In the genomic region with DNA sequence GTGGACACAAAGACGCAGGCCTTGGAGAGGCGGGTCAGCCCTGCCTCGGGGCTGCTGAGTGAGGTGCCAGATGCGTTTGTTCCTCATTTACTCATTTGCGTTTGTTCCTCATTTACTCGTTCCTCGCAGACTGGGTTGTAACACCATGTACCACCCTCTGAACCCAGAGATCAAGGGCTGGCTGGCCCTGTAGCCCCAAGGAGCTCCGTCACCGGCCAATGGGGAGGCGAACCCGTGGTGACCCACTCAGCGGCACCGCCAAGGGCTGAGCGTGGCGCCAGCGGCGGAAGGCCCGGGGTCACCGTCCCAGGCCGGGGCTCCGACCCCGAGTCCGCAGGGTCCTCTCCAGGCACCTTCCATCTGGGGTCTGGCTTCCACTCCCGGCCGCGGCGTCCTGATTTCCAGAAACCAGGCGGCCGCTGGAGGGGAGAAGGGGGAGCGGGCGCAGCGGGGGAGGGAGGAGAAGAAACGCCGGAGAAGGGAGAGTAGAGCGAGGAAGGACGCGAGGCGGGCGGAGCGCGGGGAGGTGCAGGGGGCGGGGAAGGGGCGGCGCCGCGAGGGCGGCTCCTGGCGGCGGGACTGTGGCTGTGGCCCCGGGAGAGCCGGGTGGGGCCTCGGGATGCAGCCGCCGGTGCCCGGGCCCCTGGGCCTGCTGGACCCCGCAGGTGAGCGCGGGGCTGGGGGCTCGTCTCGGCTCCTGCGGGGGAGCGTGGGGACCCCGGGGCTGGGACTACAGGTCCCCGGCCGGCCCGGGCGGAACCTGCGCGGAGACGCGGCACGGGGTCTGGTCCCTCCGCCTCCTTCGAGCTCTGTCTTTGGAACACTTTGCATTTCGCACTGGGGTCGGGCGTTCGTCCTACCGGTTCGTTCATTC, we compare ENCODE assay signal across 8 cellular contexts. TPM values are rescaled to one million over a fixed set of nuclear protein-coding genes. Genes with fewer than 3 reads are reported as not detected.
DNase-seq lines count a peak whose midpoint lies in the region; ATAC-seq and TF ChIP-seq lines count a peak whose summit lies in the region.

TMEM255B (plus strand) TSS at position 576 of the 874 bp plus-strand sequence; CDS start at position 620, 44 bp downstream.

- intact Hi-C loops in ascending aorta (cut with DNase I) (no loop called here), right cardiac atrium (cut with DNase I) (no loop called here)

- no peaks in the 10 kb centered on the region for H3K36me3 ChIP-seq in GM23338 (ENCODE audit: insufficient read depth)
- no peaks in the 10 kb centered on the region for H3K36me3 ChIP-seq in ascending aorta
- H3K36me3 ChIP-seq in urinary bladder (ENCODE audit: insufficient read depth): no peaks in the 10 kb centered on the region

- H3K9me3 ChIP-seq in ascending aorta: no peaks in the 10 kb centered on the region
- H3K9me3 ChIP-seq in right cardiac atrium (ENCODE audit: control insufficient read depth, low read length): no peaks in the 10 kb centered on the region

- no peaks in the 10 kb centered on the region for H3K79me2 ChIP-seq in GM23338 (replicated peaks; ENCODE audit: insufficient read depth)

- H3K27ac ChIP-seq in GM23338 (ENCODE audit: low read depth) (no peak within 1 kb of the TSS), ascending aorta (peak within 1 kb of the TSS; percentile 63 to 79), right cardiac atrium (ENCODE audit: low read length) (peak within 1 kb of the TSS; percentile 32), urinary bladder (ENCODE audit: low read depth) (peak within 1 kb of the TSS; percentile 62)

- H3K36me3 Mint-ChIP-seq in GM23338 (ENCODE audit: low read depth): no peaks in the 10 kb centered on the region; the same call in 2 of the 3 replicates

- H3K4me3 Mint-ChIP-seq in GM23338: peak within 1 kb of the TSS; percentile 85

- H3K27ac Mint-ChIP-seq in GM23338: no peak within 1 kb of the TSS

- TF ChIP-seq CTCF in GM23338 (conservative IDR thresholded peaks at IDR 0.05; ENCODE audit: low read depth in 2 of 2) (0 out of 4 replicates have a peak, but pooled peaks of 1 of the 2 experiments have one; percentile 8), NB4 (IDR thresholded peaks at IDR 0.05; ENCODE audit: low read depth, low read length) (no peak), ascending aorta (IDR thresholded peaks at IDR 0.05) (peak; percentile 20 to 40 (median 29))

- H3K4me1 ChIP-seq in GM23338 (ENCODE audit: insufficient read depth) (peaks cover 8% of the 10 kb centered on the region; the same call in 1 of the 2 replicates), ascending aorta (peaks cover 0 to 6% of the 10 kb centered on the region in 2 donors), right cardiac atrium (ENCODE audit: control insufficient read depth, insufficient read depth, low read length) (no peaks in the 10 kb centered on the region), urinary bladder (ENCODE audit: insufficient read depth) (no peaks in the 10 kb centered on the region)

- peaks cover 41% of the 10 kb centered on the region for H3K27me3 ChIP-seq in GM23338 (ENCODE audit: insufficient read depth)
- no peaks in the 10 kb centered on the region for H3K27me3 ChIP-seq in ascending aorta
- H3K27me3 ChIP-seq in right cardiac atrium (ENCODE audit: control insufficient read depth, insufficient read depth): no peaks in the 10 kb centered on the region

- peaks cover 35% of the 10 kb centered on the region for H3K27me3 Mint-ChIP-seq in GM23338 (ENCODE audit: insufficient read depth, low read depth, poor library complexity)

- no peaks in the 10 kb centered on the region; the same call in 2 of the 3 replicates for H3K9me3 Mint-ChIP-seq in GM23338

- H2AFZ ChIP-seq in GM23338: peak within 1 kb of the TSS; percentile 99

- TF ChIP-seq POLR2A in NB4 (IDR thresholded peaks at IDR 0.05; ENCODE audit: extremely low read depth, insufficient read length): peak; percentile 49

- DNase-seq in DMS79 (lab: John Stamatoyannopoulos, UW) (peak; percentile 74), GM23338 (ENCODE audit: low spot score) (peak; percentile 83), NB4 (ENCODE audit: low read depth) (peak; percentile 90), T-helper 22 cell (ENCODE audit: low read depth) (peak; percentile 48), ascending aorta (ENCODE audit: low spot score in 2 of 2) (peak; percentile 33 to 92), right cardiac atrium (peak; percentile 85 to 95 (median 94)), pulmonary artery endothelial cell (ENCODE audit: low read depth, low spot score) (peak; percentile 33)

- ATAC-seq in GM23338 (peak; percentile 93), right cardiac atrium (peak; percentile 98)

- WGBS in right cardiac atrium: 2% methylated on average over 80 of the region's 80 CpGs
- 1% methylated on average over 80 of the region's 80 CpGs for WGBS in urinary bladder

- peak within 1 kb of the TSS; percentile 88 for H3K4me3 ChIP-seq in GM23338
- H3K4me3 ChIP-seq in NB4 (ENCODE audit: low read depth, low read length): peak within 1 kb of the TSS; percentile 59
- peak within 1 kb of the TSS; percentile 76 to 87 for H3K4me3 ChIP-seq in ascending aorta
- H3K4me3 ChIP-seq in right cardiac atrium (ENCODE audit: low read length): peak within 1 kb of the TSS; percentile 93
- peak within 1 kb of the TSS; percentile 77 for H3K4me3 ChIP-seq in urinary bladder (ENCODE audit: low read depth, low read length)

- peaks cover 15% of the 10 kb centered on the region for H3F3A ChIP-seq in GM23338 (replicated peaks; ENCODE audit: low read depth)

- no peaks in the 10 kb centered on the region for H4K20me1 ChIP-seq in GM23338 (replicated peaks; ENCODE audit: insufficient read depth)

- peak within 1 kb of the TSS; percentile 100 for H3K4me2 ChIP-seq in GM23338

- H3K9me2 ChIP-seq in GM23338 (ENCODE audit: insufficient read depth): no peaks in the 10 kb centered on the region

- peaks cover 13% of the 10 kb centered on the region for H3K4me1 Mint-ChIP-seq in GM23338

TF ChIP-seq in GM23338, 12 proteins besides CTCF, POLR2A, EP300 and RAD21:
- TF ChIP-seq STAT1 (IDR thresholded peaks at IDR 0.05; ENCODE audit: unreplicated experiment) (no peak), POLR2AphosphoS5 (IDR thresholded peaks at IDR 0.05; ENCODE audit: low read depth) (peak; percentile 36; the same call in 1 of the 2 replicates)
TF ChIP-seq in GM23338: peak in this region for 1.

RNA-seq across cellular contexts. Expression of gene TMEM255B, which starts in this region (rescaled TPM):
- 0.69 and 0.82 TPM in 2 replicates for total RNA-seq in GM23338 (2014; rRNA removed; shearing (Covaris generic))
- polyA plus RNA-seq in GM23338 (2016; fragmentation: Nextera tagmentation; extraction: Ambion mirVana): 4.0 and 4.4 TPM in 2 replicates
- total RNA-seq in ascending aorta: 4.7 TPM
- 1 to 10 TPM; 6.2 to 9.9 (median 8.8) TPM for total RNA-seq in right cardiac atrium
- polyA plus RNA-seq in right cardiac atrium: 7.8 TPM
- 19.1 and 37.3 TPM in 2 replicates for total RNA-seq in pulmonary artery endothelial cell
- total RNA-seq in urinary bladder: 4.9 TPM
- polyA plus RNA-seq in urinary bladder: 17.5 TPM

Comparison
In these comparisons a context has a peak if more than half of its experiments do, and no peak if none do; other contexts are left out.
1. DNase-seq: peak in every context shown above with its lines; median percentile 94 in right cardiac atrium; 90 in NB4; 83 in GM23338; 74 in DMS79; 62 in ascending aorta; 48 in T-helper 22 cell; 33 in pulmonary artery endothelial cell.